ENCODE assay signal across 8 cellular contexts in the genomic region with DNA sequence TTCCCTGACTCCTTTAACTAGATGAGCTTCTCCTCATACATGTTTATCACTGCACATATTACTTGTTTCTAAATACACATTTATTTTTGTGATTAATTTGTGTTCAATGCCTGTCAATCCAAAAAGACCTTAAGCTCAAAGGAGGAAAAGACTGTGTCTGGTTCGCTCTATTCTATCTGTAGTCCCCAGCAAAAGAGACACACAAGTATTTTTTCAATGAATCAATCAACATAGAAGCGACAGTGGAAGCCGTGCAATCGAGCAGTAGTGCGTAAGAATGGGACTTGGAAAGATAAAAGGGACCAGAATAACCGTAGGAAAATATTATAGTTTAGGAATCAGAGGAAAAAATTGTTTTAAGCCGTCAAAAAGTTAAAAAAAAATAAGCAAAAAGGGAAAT. TPM values are rescaled to one million over a fixed set of nuclear protein-coding genes. Genes with fewer than 3 reads are reported as not detected.
DNase-seq lines count a peak whose midpoint lies in the region; ATAC-seq and TF ChIP-seq lines count a peak whose summit lies in the region.

No MANE protein-coding gene starts in this region.

- peak overlapping the region; percentile 91 for H3K27ac Mint-ChIP-seq in activated naive CD8-positive, alpha-beta T cell treated with anti-CD3 and anti-CD28 coated beads, Interleukin-2, amount 10 ng/mL, durations not matched to agents 7 days and 5 days

- H3K4me1 Mint-ChIP-seq in activated naive CD8-positive, alpha-beta T cell treated with anti-CD3 and anti-CD28 coated beads, Interleukin-2, amount 10 ng/mL, durations not matched to agents 7 days and 5 days = peaks cover 40% of the 10 kb centered on the region

- H3K36me3 ChIP-seq in heart left ventricle (no peaks in the 10 kb centered on the region), right lobe of liver (no peaks in the 10 kb centered on the region), uterus (no peaks in the 10 kb centered on the region)

- H3K36me3 Mint-ChIP-seq in activated naive CD8-positive, alpha-beta T cell treated with anti-CD3 and anti-CD28 coated beads, Interleukin-2, amount 10 ng/mL, durations not matched to agents 7 days and 5 days = peaks cover 26% of the 10 kb centered on the region

- peak overlapping the region in 10 of 12 donors; percentile 56 to 91 (median 83) for H3K4me3 ChIP-seq in heart left ventricle
- peak overlapping the region in 2 of 3 donors; percentile 69 to 73 for H3K4me3 ChIP-seq in right lobe of liver
- H3K4me3 ChIP-seq in uterus = peak overlapping the region in 1 of 2 donors; percentile 60

- intact Hi-C loops in heart left ventricle (cut with DNase I) (loop anchor here in 1 of 10 donors (2.0 kb wide), 1 partner anchor 25 kb away; the partner anchor contains the start of gene MAPK1IP1L), left cardiac atrium (cut with DNase I) (no loop called here), right lobe of liver (cut with DNase I) (no loop called here), uterus (cut with DNase I; ENCODE audit: low total_unique reads) (no loop called here)

- WGBS in heart left ventricle, 4 donors = 27 to 29% (median 28%) methylated on average over 7 of the region's 7 CpGs
- 30% methylated on average over 7 of the region's 7 CpGs for WGBS in right lobe of liver (ENCODE audit: insufficient coverage, low coverage, low lambda C conversion rate, missing lambda C conversion rate)

- H3K27ac ChIP-seq in heart left ventricle = no peak overlapping the region
- no peak overlapping the region for H3K27ac ChIP-seq in right lobe of liver
- peak overlapping the region; percentile 72 to 84 for H3K27ac ChIP-seq in uterus

- H3K9me3 ChIP-seq in heart left ventricle (no peaks in the 10 kb centered on the region), right lobe of liver (no peaks in the 10 kb centered on the region), uterus (no peaks in the 10 kb centered on the region)

- peak overlapping the region; percentile 92 for H3K4me3 Mint-ChIP-seq in activated naive CD8-positive, alpha-beta T cell treated with anti-CD3 and anti-CD28 coated beads, Interleukin-2, amount 10 ng/mL, durations not matched to agents 7 days and 5 days

- H3K27me3 ChIP-seq in heart left ventricle = no peaks in the 10 kb centered on the region
- no peaks in the 10 kb centered on the region for H3K27me3 ChIP-seq in right lobe of liver
- H3K27me3 ChIP-seq in uterus = no peaks in the 10 kb centered on the region

- POLR2A ChIA-PET in activated naive CD8-positive, alpha-beta T cell treated with anti-CD3 and anti-CD28 coated beads, Interleukin-2, amount 10 ng/mL, durations not matched to agents 7 days and 5 days (lab: Charles Lee) = interaction anchor here (1.1 to 3.3 kb wide), 3 partner anchors 26 to 538 kb away, joined by 3 to 38 read pairs (median 7); partner anchors contain the start of genes DLGAP5 and MAPK1IP1L

- TF ChIP-seq CTCF in heart left ventricle (IDR thresholded peaks at IDR 0.05) (no peak), right lobe of liver (IDR thresholded peaks at IDR 0.05) (no peak), uterus (IDR thresholded peaks at IDR 0.05) (no peak)

- DNase-seq in heart left ventricle (no peak), left cardiac atrium (no peak), right lobe of liver (no peak), uterus (no peak), NCI-H1694 treated with DMSO at 0.1 percent for 48 hours (lab: John Stamatoyannopoulos, UW) (no peak), HuH-7.5 (ENCODE audit: low spot score) (no peak)
- DNase-seq in activated naive CD8-positive, alpha-beta T cell treated with anti-CD3 and anti-CD28 coated beads, Interleukin-2, amount 10 ng/mL, durations not matched to agents 7 days and 5 days = no peak
- no peak for DNase-seq in stimulated activated CD4-positive, alpha-beta T cell treated with anti-CD3 and anti-CD28 coated beads, Interleukin-4, amount 100 ng/mL, for 24 hours

- ATAC-seq in heart left ventricle (no peak), left cardiac atrium (no peak), right lobe of liver (no peak)
- ATAC-seq in activated naive CD8-positive, alpha-beta T cell treated with anti-CD3 and anti-CD28 coated beads, Interleukin-2, amount 10 ng/mL, durations not matched to agents 7 days and 5 days (ENCODE audit: low read depth) = no peak

- H3K27me3 Mint-ChIP-seq in activated naive CD8-positive, alpha-beta T cell treated with anti-CD3 and anti-CD28 coated beads, Interleukin-2, amount 10 ng/mL, durations not matched to agents 7 days and 5 days = no peaks in the 10 kb centered on the region

- H3K4me1 ChIP-seq in heart left ventricle (peaks cover 0 to 46% (median 21%) of the 10 kb centered on the region in 12 donors), right lobe of liver (peaks cover 0 to 15% (median 3%) of the 10 kb centered on the region in 4 donors), uterus (peaks cover 3 to 13% of the 10 kb centered on the region in 2 donors)

- TF ChIP-seq POLR2A in heart left ventricle (IDR thresholded peaks at IDR 0.05) = no peak
- TF ChIP-seq POLR2A in right lobe of liver (IDR thresholded peaks at IDR 0.05) = no peak
- no peak for TF ChIP-seq POLR2A in uterus (IDR thresholded peaks at IDR 0.05)

- no peaks in the 10 kb centered on the region for H3K9me3 Mint-ChIP-seq in activated naive CD8-positive, alpha-beta T cell treated with anti-CD3 and anti-CD28 coated beads, Interleukin-2, amount 10 ng/mL, durations not matched to agents 7 days and 5 days

RNA-seq across cellular contexts. Expression of gene WDHD1, which starts 1.0 kb away (rescaled TPM):
- 1 to 10 TPM in 8 of 9 donors, under 1 TPM in 1; 0.44 to 3.5 (median 2.2) TPM for total RNA-seq in heart left ventricle
- polyA plus RNA-seq in heart left ventricle = 1 to 10 TPM in 1 of 2 donors, under 1 TPM in 1; 0.42 to 1.4 TPM
- 1 to 10 TPM; 2.6 TPM for total RNA-seq in left cardiac atrium
- total RNA-seq in activated naive CD8-positive, alpha-beta T cell treated with anti-CD3 and anti-CD28 coated beads, Interleukin-2, amount 10 ng/mL, durations not matched to agents 7 days and 5 days = 10 to 100 TPM; 35.1 to 37.9 TPM
- 1 to 10 TPM in 4 of 6 experiments, under 1 TPM in 2; 0.53 to 2.6 (median 1.3) TPM for total RNA-seq in right lobe of liver
- 10 to 100 TPM in 1 of 4 donors, 1 to 10 TPM in 2, under 1 TPM in 1; 0.51 to 20.0 (median 3.1) TPM for total RNA-seq in uterus

RNA-seq across cellular contexts. Expression of gene SOCS4, which starts 1.1 kb away (rescaled TPM):
- total RNA-seq in heart left ventricle (10 to 100 TPM in 8 of 9 donors, 1 to 10 TPM in 1; 8.9 to 20.7 (median 15.6) TPM), left cardiac atrium (10 to 100 TPM; 16.9 to 24.9 TPM), right lobe of liver (1 to 10 TPM; 5.5 to 8.5 (median 7.6) TPM), uterus (10 to 100 TPM; 10.2 to 36.4 (median 22.4) TPM)
- polyA plus RNA-seq in heart left ventricle = 1 to 10 TPM; 3.7 to 8.0 TPM
- total RNA-seq in activated naive CD8-positive, alpha-beta T cell treated with anti-CD3 and anti-CD28 coated beads, Interleukin-2, amount 10 ng/mL, durations not matched to agents 7 days and 5 days = 10 to 100 TPM; 25.8 to 31.6 TPM

RNA-seq across cellular contexts. Expression of gene MAPK1IP1L, which starts 25.5 kb away (rescaled TPM):
- total RNA-seq in heart left ventricle (100 to 1,000 TPM in 2 of 9 donors, 10 to 100 TPM in 7; 58.9 to 159 (median 80.1) TPM), left cardiac atrium (10 to 100 TPM; 59.9 to 79.5 TPM), right lobe of liver (10 to 100 TPM; 21.2 to 49.8 (median 34.6) TPM), uterus (10 to 100 TPM in 3 of 4 donors, 1 to 10 TPM in 1; 8.5 to 88.7 (median 27.9) TPM)
- 10 to 100 TPM; 23.8 to 66.7 TPM for polyA plus RNA-seq in heart left ventricle
- 10 to 100 TPM; 87.1 to 87.3 TPM for total RNA-seq in activated naive CD8-positive, alpha-beta T cell treated with anti-CD3 and anti-CD28 coated beads, Interleukin-2, amount 10 ng/mL, durations not matched to agents 7 days and 5 days

Comparison
In these comparisons a context has a peak if more than half of its experiments do, and no peak if none do; other contexts are left out.
1. H3K27ac ChIP-seq: peak in uterus (2 of 2); none in heart left ventricle (0 of 12) and right lobe of liver (0 of 3).